Comparison of ENCODE assay signal across 7 cellular contexts in the genomic region with DNA sequence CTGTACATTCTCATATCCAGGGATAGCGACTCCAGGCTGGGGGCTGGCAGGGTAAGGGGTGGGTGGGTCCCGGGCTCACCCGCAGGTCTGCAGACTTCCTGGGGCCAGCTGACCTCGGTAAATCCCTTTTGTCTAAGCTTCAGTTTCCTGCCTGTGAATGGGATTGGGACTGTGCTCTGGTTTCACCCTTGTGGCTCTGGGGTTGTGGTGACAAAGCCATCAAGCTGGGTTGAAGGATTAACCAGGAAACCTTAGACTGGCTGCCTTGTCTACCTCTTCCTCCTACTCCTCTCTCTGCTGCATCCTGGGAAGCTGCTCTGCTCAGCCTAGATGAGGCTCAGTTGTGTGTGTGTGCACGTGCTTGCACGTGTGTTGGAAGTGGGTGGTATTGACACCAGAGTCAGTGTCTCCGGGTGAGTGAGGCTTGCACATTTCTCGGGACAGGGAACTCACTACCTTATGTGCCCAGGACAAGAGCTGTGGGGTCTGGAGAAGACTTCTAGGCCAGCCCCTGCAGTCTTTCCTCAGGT.
DNase-seq lines count a peak whose midpoint lies in the region; ATAC-seq, FAIRE-seq and TF ChIP-seq lines count a peak whose summit lies in the region.
"Not testable (repeated sequence)": the region's sequence is repeated elsewhere in the genome, so short reads cannot be mapped to it uniquely, and the experiment has no call there.

No MANE protein-coding gene starts in this region.

- not testable (repeated sequence) for H3K27me3 ChIP-seq in GM23338 (ENCODE audit: insufficient read depth)

- peaks cover 11% of the 10 kb centered on the region for H3K36me3 Mint-ChIP-seq in GM23338 (ENCODE audit: low read depth)
- H3K36me3 Mint-ChIP-seq in T-helper 17 cell (ENCODE audit: low read depth) = not testable (repeated sequence)

- H3K4me1 ChIP-seq in A549 = peaks cover 69% of the 10 kb centered on the region
- not testable (repeated sequence) for H3K4me1 ChIP-seq in GM23338 (ENCODE audit: insufficient read depth)

- not testable (repeated sequence) for TF ChIP-seq EP300 in A549 (IDR thresholded peaks at IDR 0.05)

- not testable (repeated sequence) for H3F3A ChIP-seq in GM23338 (replicated peaks; ENCODE audit: low read depth)

- H3K27ac ChIP-seq in A549 = peak overlapping the region; percentile 96
- not testable (repeated sequence) for H3K27ac ChIP-seq in GM23338 (ENCODE audit: low read depth)

- DNase-seq in A549 (ENCODE audit: low read depth in 1 of 2, low spot score in 1 of 2); GM23338 (ENCODE audit: low spot score); T-helper 17 cell; left colon: not testable (repeated sequence)
- DNase-seq in M059J (ENCODE audit: low read depth) (peak; percentile 29), renal cortical epithelial cell (ENCODE audit: low read depth) (peak; percentile 7)

- not testable (repeated sequence) for TF ChIP-seq POLR2A in A549 (IDR thresholded peaks at IDR 0.05; ENCODE audit: low read length)

- not testable (repeated sequence) for H3K27me3 Mint-ChIP-seq in GM23338 (ENCODE audit: insufficient read depth, low read depth, poor library complexity); T-helper 17 cell

- not testable (repeated sequence) for H3K9me2 ChIP-seq in GM23338 (ENCODE audit: insufficient read depth)

- H3K9me3 Mint-ChIP-seq in GM23338 = not testable (repeated sequence)

- not testable (repeated sequence) for H3K36me3 ChIP-seq in GM23338 (ENCODE audit: insufficient read depth)

- H3K9me3 ChIP-seq in A549; T-helper 17 cell (ENCODE audit: control insufficient read depth, low read length, poor library complexity, severe bottlenecking): not testable (repeated sequence)

- not testable (repeated sequence) for TF ChIP-seq RAD21 in A549 (conservative IDR thresholded peaks at IDR 0.05 in 1 of 2, IDR thresholded peaks at IDR 0.05 in 1 of 2)

- not testable (repeated sequence) for H2AFZ ChIP-seq in GM23338

- CTCF ChIA-PET in A549 (lab: Yijun Ruan, JAX) = not testable (repeated sequence)

- H3K4me2 ChIP-seq in A549 = peak overlapping the region; percentile 89
- H3K4me2 ChIP-seq in GM23338 = not testable (repeated sequence)

- not testable (repeated sequence) for ATAC-seq in A549
- ATAC-seq in GM23338 (peak; percentile 45), T-helper 17 cell (peak; percentile 20), esophagus mucosa (peak; percentile 10), left colon (peak; percentile 26)

- peak overlapping the region; percentile 40; the same call in 1 of the 3 replicates for H3K4me3 ChIP-seq in A549
- not testable (repeated sequence) for H3K4me3 ChIP-seq in GM23338

- H3K4me3 Mint-ChIP-seq in GM23338, T-helper 17 cell: not testable (repeated sequence)

- POLR2A ChIA-PET in A549 (lab: Yijun Ruan, JAX) = not testable (repeated sequence)

- WGBS in A549 (ENCODE audit: missing lambda C conversion rate) = 74% methylated on average over 5 of the region's 8 CpGs

- peaks cover 21% of the 10 kb centered on the region; the same call in 2 of the 3 replicates for H3K4me1 Mint-ChIP-seq in GM23338
- H3K4me1 Mint-ChIP-seq in T-helper 17 cell = not testable (repeated sequence)

- H3K79me2 ChIP-seq in GM23338 (replicated peaks; ENCODE audit: insufficient read depth) = not testable (repeated sequence)

- FAIRE-seq in A549 (lab: Jason Lieb, UNC) = not testable (repeated sequence)

- H4K20me1 ChIP-seq in GM23338 (replicated peaks; ENCODE audit: insufficient read depth) = not testable (repeated sequence)

- peak overlapping the region; percentile 81; the same call in 1 of the 2 replicates for H3K27ac Mint-ChIP-seq in GM23338
- H3K27ac Mint-ChIP-seq in T-helper 17 cell = not testable (repeated sequence)

- intact Hi-C loops in left colon (cut with DNase I, micrococcal nuclease) = not testable (repeated sequence)

- TF ChIP-seq CTCF in A549 (IDR thresholded peaks at IDR 0.05); GM23338 (conservative IDR thresholded peaks at IDR 0.05; ENCODE audit: low read depth in 2 of 2): not testable (repeated sequence)
